In the genomic region with DNA sequence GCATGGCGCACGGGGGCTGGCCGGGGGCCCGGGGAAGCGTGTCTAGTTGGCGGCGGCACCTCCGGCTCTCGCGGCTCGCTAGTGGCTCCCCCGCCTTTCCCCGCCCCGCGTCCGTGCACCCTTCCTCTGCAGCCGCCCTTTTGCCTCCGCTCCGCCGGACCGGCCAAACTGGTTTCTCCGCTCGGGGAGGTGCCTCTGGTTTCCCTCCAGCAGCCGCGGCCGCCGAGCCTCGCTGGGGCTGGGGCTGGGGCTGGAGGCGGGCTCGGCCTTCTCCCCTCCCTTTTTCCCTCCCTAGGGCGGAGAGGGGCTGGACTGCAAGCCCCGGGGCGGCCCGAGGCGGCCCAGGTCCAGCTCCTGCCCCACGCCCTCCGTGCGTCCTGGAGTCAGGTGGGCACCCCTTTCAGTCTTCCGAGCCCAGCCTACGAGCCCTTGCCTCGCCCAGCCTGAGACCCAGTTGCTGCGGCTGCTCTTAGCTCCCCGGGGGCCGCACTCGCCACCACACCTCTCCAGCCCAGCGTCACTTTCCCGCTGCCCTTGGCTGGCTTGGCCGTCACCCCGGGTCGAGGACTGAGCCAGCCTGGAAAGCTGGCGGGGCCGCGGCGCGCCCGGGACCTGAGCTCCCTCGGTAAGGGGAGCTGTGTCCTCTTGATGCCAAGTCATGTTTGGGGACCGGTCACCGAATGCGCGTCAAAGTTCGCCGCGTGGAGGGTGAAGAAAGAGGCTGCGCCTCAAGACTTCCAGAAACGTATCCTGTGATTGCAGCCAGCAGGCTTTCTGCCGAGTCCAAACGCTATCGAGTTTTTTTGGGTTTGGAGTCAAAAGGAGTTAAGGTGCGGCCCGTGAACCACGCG, we compare ENCODE assay signal across 9 cellular contexts.
DNase-seq lines count a peak whose midpoint lies in the region; ATAC-seq and TF ChIP-seq lines count a peak whose summit lies in the region.
"Had no signal": no experiment of that assay in that cellular context is flagged by ENCODE, and none has a peak within 500 bp of the region (broad histone marks: within the 10 kb centered on the region; RNA-seq: fewer than 3 reads in every experiment).

TSS of gene ATP8B1 (minus strand) at position 197 of the 851 bp plus-strand sequence. CDS start 71,508 bp downstream, outside the sequence.

- H3K4me3 ChIP-seq in astrocyte of the spinal cord (ENCODE audit: low read depth, low read length), result peak within 1 kb of the TSS; percentile 92
- H3K4me3 ChIP-seq in retinal pigment epithelial cell (ENCODE audit: low read length), result peak within 1 kb of the TSS; percentile 82

- H3K27ac ChIP-seq in C4-2B, result peak within 1 kb of the TSS; percentile 95
- H3K27ac ChIP-seq: KMS-11 had no signal

- ATAC-seq in GM19452 (IDR thresholded peaks at IDR 0.05; ENCODE audit: unreplicated experiment) (peak; percentile 53), GM21367 (IDR thresholded peaks at IDR 0.05; ENCODE audit: unreplicated experiment) (no peak)

- DNase-seq in NCI-H1105 (lab: John Stamatoyannopoulos, UW) (peak; percentile 90), astrocyte of the spinal cord (ENCODE audit: low read depth, low spot score) (peak; percentile 82), iPS DF 19.7 (ENCODE audit: low read depth, low spot score) (peak; percentile 59), retinal pigment epithelial cell (ENCODE audit: low read depth) (no peak), NCI-H524 treated with DMSO at 0.1 percent for 48 hours (lab: John Stamatoyannopoulos, UW) (no peak)

- no peak for TF ChIP-seq CTCF in C4-2B (conservative IDR thresholded peaks at IDR 0.05)
- TF ChIP-seq CTCF in astrocyte of the spinal cord (IDR thresholded peaks at IDR 0.05; ENCODE audit: low read depth, low read length), result no peak
- TF ChIP-seq CTCF in retinal pigment epithelial cell (conservative IDR thresholded peaks at IDR 0.05; ENCODE audit: low read depth, low read length), result no peak

- in situ Hi-C loops in astrocyte of the spinal cord (cut with HindIII; ENCODE audit: low sequenced_read_pairs), result no loop called here

Comparison
In these comparisons a context has a peak if more than half of its experiments do, and no peak if none do; other contexts are left out.
1. DNase-seq: peak in NCI-H1105 (single experiment), astrocyte of the spinal cord (single experiment) and iPS DF 19.7 (single experiment); none in retinal pigment epithelial cell (single experiment) and NCI-H524 treated with DMSO at 0.1 percent for 48 hours (single experiment).